9 cellular contexts compared by ENCODE assay signal in genomic region chr19:12983561-12984142, GRCh38. TPM values are rescaled to one million over a fixed set of nuclear protein-coding genes. Genes with fewer than 3 reads are reported as not detected.
A peak's percentile ranks its signal among the peaks of the same experiment; 100 is the strongest.
DNase-seq lines count a peak whose midpoint lies in the region; ATAC-seq and TF ChIP-seq lines count a peak whose summit lies in the region.
"Had no signal": no experiment of that assay in that cellular context is flagged by ENCODE, and none has a peak within 500 bp of the region (broad histone marks: within the 10 kb centered on the region; RNA-seq: fewer than 3 reads in every experiment).

No MANE protein-coding gene starts in this region.

- peak; percentile 55 for ATAC-seq in HG02759 (IDR thresholded peaks at IDR 0.05; ENCODE audit: unreplicated experiment)
- ATAC-seq in GM18873 (IDR thresholded peaks at IDR 0.05; ENCODE audit: low FRiP score, unreplicated experiment): no peak

- no peaks in the 10 kb centered on the region for H3K36me3 Mint-ChIP-seq in CD8-positive, alpha-beta memory T cell

- H3K9me3 ChIP-seq in CD8-positive, alpha-beta memory T cell (ENCODE audit: low read length): no peaks in the 10 kb centered on the region

- no peak overlapping the region for H3K27ac Mint-ChIP-seq in CD8-positive, alpha-beta memory T cell

- H3K4me1 ChIP-seq in CD8-positive, alpha-beta memory T cell (ENCODE audit: insufficient read depth, low read length): peaks cover 28% of the 10 kb centered on the region

- H3K27me3 ChIP-seq in CD8-positive, alpha-beta memory T cell (ENCODE audit: insufficient read depth, low read length, poor library complexity, severe bottlenecking): peaks cover 7% of the 10 kb centered on the region

- peaks cover 8 to 10% (median 10%) of the 10 kb centered on the region in 3 donors for H3K4me1 Mint-ChIP-seq in CD8-positive, alpha-beta memory T cell

- peak; percentile 72 to 84 (median 78) for DNase-seq in CD8-positive, alpha-beta memory T cell
- DNase-seq in NOMO-1 treated with dmso at 0.1 percent for 144 hours (lab: John Stamatoyannopoulos, UW; ENCODE audit: unreplicated experiment) (peak; percentile 48), epithelial cell of esophagus (ENCODE audit: low read depth) (peak; percentile 76), mucosa of gallbladder (ENCODE audit: low spot score) (peak; percentile 79)
- DNase-seq in activated CD8-positive, alpha-beta memory T cell treated with anti-CD3 and anti-CD28 coated beads, Interleukin-2, amount 50 U/mL, for 24 hours (ENCODE audit: extremely low read depth): peak; percentile 51
- DNase-seq in stimulated activated CD8-positive, alpha-beta memory T cell treated with anti-CD3 and anti-CD28 coated beads, Interleukin-4, amount 100 ng/mL, for 1 hour (ENCODE audit: low read depth in 2 of 2, low spot score in 1 of 2): peak; percentile 54 to 65

- H3K4me3 ChIP-seq in CD8-positive, alpha-beta memory T cell (ENCODE audit: low read length): peak overlapping the region; percentile 47
- no peak overlapping the region for H3K4me3 ChIP-seq in epithelial cell of esophagus (ENCODE audit: low read length)

- no peaks in the 10 kb centered on the region for H3K9me3 Mint-ChIP-seq in CD8-positive, alpha-beta memory T cell

- H3K4me3 Mint-ChIP-seq in CD8-positive, alpha-beta memory T cell: no peak overlapping the region

- H3K27me3 Mint-ChIP-seq in CD8-positive, alpha-beta memory T cell: peaks cover 5 to 11% of the 10 kb centered on the region in 2 donors

- no peaks in the 10 kb centered on the region for H3K36me3 ChIP-seq in CD8-positive, alpha-beta memory T cell (ENCODE audit: insufficient read depth, low read length)

- POLR2A ChIA-PET in CD8-positive, alpha-beta memory T cell (lab: Charles Lee): no interaction called here

- CTCF ChIA-PET in CD8-positive, alpha-beta memory T cell (lab: Charles Lee): interaction anchor here (0.9 to 6.1 kb wide), 6 partner anchors 9 to 111 kb away, joined by 3 to 31 read pairs (median 6); no protein-coding TSS in a partner anchor

- H3K27ac ChIP-seq in CD8-positive, alpha-beta memory T cell (ENCODE audit: low read depth, low read length): no peak overlapping the region

- TF ChIP-seq CTCF in epithelial cell of esophagus (IDR thresholded peaks at IDR 0.05; ENCODE audit: insufficient read depth, low read depth, low read length, missing control alignments): peak; percentile 65

RNA-seq across cellular contexts. Expression of gene NFIX, which starts 11.6 kb away (rescaled TPM):
- 1 to 10 TPM; 2.3 to 2.8 TPM for total RNA-seq in CD8-positive, alpha-beta memory T cell
- polyA plus RNA-seq in CD8-positive, alpha-beta memory T cell: 0.94 TPM
- 135 TPM for total RNA-seq in mucosa of gallbladder

RNA-seq across cellular contexts. Expression of gene DAND5, which starts 14.3 kb away (rescaled TPM):
- total RNA-seq in CD8-positive, alpha-beta memory T cell: not detected
- polyA plus RNA-seq in CD8-positive, alpha-beta memory T cell: not detected
- 0.26 TPM for total RNA-seq in mucosa of gallbladder
- total RNA-seq: T-helper 2 cell treated with Interferon-gamma antibody and Interleukin-4, amounts not matched to agents 100 ng/mL and 5 ng/mL, for 36 hours had no signal

RNA-seq across cellular contexts. Expression of gene GADD45GIP1, which starts 26.6 kb away (rescaled TPM):
- 10 to 100 TPM; 37.3 to 38.6 TPM for total RNA-seq in CD8-positive, alpha-beta memory T cell
- polyA plus RNA-seq in CD8-positive, alpha-beta memory T cell: 64.1 TPM
- total RNA-seq in mucosa of gallbladder: 17.6 TPM

RNA-seq across cellular contexts. Expression of gene RAD23A, which starts 38.0 kb away (rescaled TPM):
- total RNA-seq in CD8-positive, alpha-beta memory T cell: 100 to 1,000 TPM; 227 to 230 TPM
- 115 TPM for polyA plus RNA-seq in CD8-positive, alpha-beta memory T cell
- total RNA-seq in mucosa of gallbladder: 83.0 TPM

RNA-seq across cellular contexts. Expression of gene CALR, which starts 45.2 kb away (rescaled TPM):
- 100 to 1,000 TPM; 832 to 843 TPM for total RNA-seq in CD8-positive, alpha-beta memory T cell
- 174 TPM for polyA plus RNA-seq in CD8-positive, alpha-beta memory T cell
- total RNA-seq in mucosa of gallbladder: 1,099 TPM

Comparison
In these comparisons a context has a peak if more than half of its experiments do, and no peak if none do; other contexts are left out.
1. RNA of gene NFIX, which starts 11.6 kb away (total RNA-seq): 135 TPM in mucosa of gallbladder (single experiment); 2.3 to 2.8 TPM in CD8-positive, alpha-beta memory T cell; every median in the first group is over 10 times any median in the second.
2. Peak in every context shown above with its lines, with median percentiles within 50 percentile points of each other: DNase-seq.